Comparison of ENCODE assay signal across 16 cellular contexts in genomic region chr6:55299285-55299684, GRCh38. TPM values are rescaled to one million over a fixed set of nuclear protein-coding genes. Genes with fewer than 3 reads are reported as not detected.
DNase-seq lines count a peak whose midpoint lies in the region; ATAC-seq and TF ChIP-seq lines count a peak whose summit lies in the region.
"Had no signal": no experiment of that assay in that cellular context is flagged by ENCODE, and none has a peak within 500 bp of the region (broad histone marks: within the 10 kb centered on the region; RNA-seq: fewer than 3 reads in every experiment).

No MANE protein-coding gene starts in this region.

- POLR2A ChIA-PET in PC-3 (lab: Charles Lee; ENCODE audit: unreplicated experiment), result no interaction called here

- peak; percentile 57 for DNase-seq in DMS79 (lab: John Stamatoyannopoulos, UW)
- DNase-seq in NCI-H1092 (lab: John Stamatoyannopoulos, UW), result peak; percentile 35
- no peak for DNase-seq in PC-3
- peak; percentile 50 for DNase-seq in prostate gland (ENCODE audit: low spot score)
- no peak for DNase-seq in medulla oblongata (ENCODE audit: extremely low spot score)
- DNase-seq: 8988T; Calu3; CD8-positive, alpha-beta T cell; GM23248; HCEC 1CT had no signal

- no peaks in the 10 kb centered on the region for H3K9me3 ChIP-seq in PC-3 (ENCODE audit: low read length)
- no peaks in the 10 kb centered on the region for H3K9me3 ChIP-seq in prostate gland

- H2AFZ ChIP-seq in PC-3 (ENCODE audit: low read length), result no peak overlapping the region
- H2AFZ ChIP-seq: GM23248 had no signal

- H3F3A ChIP-seq in PC-3 (ENCODE audit: low read length, unreplicated experiment), result no peaks in the 10 kb centered on the region

- no peak for TF ChIP-seq CTCF in PC-3 (conservative IDR thresholded peaks at IDR 0.05; ENCODE audit: low read depth, low read length)
- TF ChIP-seq CTCF in prostate gland (IDR thresholded peaks at IDR 0.05), result no peak

- 24% methylated on average over 2 of the region's 2 CpGs for WGBS in prostate gland

- H3K4me2 ChIP-seq in PC-3 (ENCODE audit: low read length), result no peak overlapping the region
- H3K4me2 ChIP-seq: BLaER1 treated with 17β-estradiol and CSF1 and Interleukin-3, amounts not matched to agents 10 nM and 100 nM had no signal

- H3K9ac ChIP-seq in PC-3 (ENCODE audit: low read length), result no peak overlapping the region
- H3K9ac ChIP-seq: BLaER1 treated with 17β-estradiol and CSF1 and Interleukin-3, amounts not matched to agents 10 nM and 100 nM; GM23248 had no signal

- ATAC-seq in PC-3 (peak; percentile 45; the same call in 1 of the 2 replicates), HG02852 (IDR thresholded peaks at IDR 0.05; ENCODE audit: unreplicated experiment) (no peak), HG03442 (IDR thresholded peaks at IDR 0.05; ENCODE audit: unreplicated experiment) (no peak)
- ATAC-seq: CD8-positive, alpha-beta T cell had no signal

- H3K4me1 ChIP-seq in PC-3 (ENCODE audit: insufficient read depth, low read length) (no peaks in the 10 kb centered on the region), prostate gland (replicated peaks) (no peaks in the 10 kb centered on the region)
- H3K4me1 ChIP-seq: BLaER1 treated with 17β-estradiol and CSF1 and Interleukin-3, amounts not matched to agents 10 nM and 100 nM had no signal

- no TSS peak for BruUV-seq in PC-3 (replicated peaks; lab: Mats Ljungman, UMichigan)

- H3K79me2 ChIP-seq in PC-3 (ENCODE audit: low read length), result no peaks in the 10 kb centered on the region

- no peaks in the 10 kb centered on the region for H3K9me2 ChIP-seq in PC-3 (replicated peaks; ENCODE audit: low read length)

- TF ChIP-seq POLR2A in prostate gland (IDR thresholded peaks at IDR 0.05), result no peak

- intact Hi-C loops in PC-3 (cut with micrococcal nuclease), result no loop called here
- intact Hi-C loops in prostate gland (cut with DNase I), result no loop called here

- H3K27ac ChIP-seq in PC-3 (ENCODE audit: low read length) (no peak overlapping the region), prostate gland (no peak overlapping the region)
- H3K27ac ChIP-seq: BLaER1 treated with 17β-estradiol and CSF1 and Interleukin-3, amounts not matched to agents 10 nM and 100 nM; GM23248 had no signal

- CTCF ChIA-PET in PC-3 (lab: Charles Lee), result no interaction called here

- no peak overlapping the region for H3K4me3 ChIP-seq in PC-3 (ENCODE audit: low read length)
- H3K4me3 ChIP-seq in prostate gland, result no peak overlapping the region
- H3K4me3 ChIP-seq: BLaER1 treated with 17β-estradiol and CSF1 and Interleukin-3, amounts not matched to agents 10 nM and 100 nM; GM23248 had no signal

- H3K36me3 ChIP-seq in PC-3 (ENCODE audit: low read depth, low read length) (no peaks in the 10 kb centered on the region), prostate gland (no peaks in the 10 kb centered on the region)
- H3K36me3 ChIP-seq: BLaER1 treated with 17β-estradiol and CSF1 and Interleukin-3, amounts not matched to agents 10 nM and 100 nM had no signal

- peaks cover 8% of the 10 kb centered on the region; the same call in 1 of the 2 replicates for H3K27me3 ChIP-seq in PC-3 (ENCODE audit: low read length)
- H3K27me3 ChIP-seq in prostate gland (replicated peaks; ENCODE audit: insufficient read depth), result no peaks in the 10 kb centered on the region
- H3K27me3 ChIP-seq: BLaER1 treated with 17β-estradiol and CSF1 and Interleukin-3, amounts not matched to agents 10 nM and 100 nM had no signal

- H4K20me1 ChIP-seq in PC-3 (ENCODE audit: low read length), result no peaks in the 10 kb centered on the region
- H4K20me1 ChIP-seq: BLaER1 treated with 17β-estradiol and CSF1 and Interleukin-3, amounts not matched to agents 10 nM and 100 nM had no signal

RNA-seq across cellular contexts. Expression of gene GFRAL, which starts 28.0 kb away (rescaled TPM):
- not detected in 2 replicates for total RNA-seq in PC-3 (2014; rRNA removed)
- total RNA-seq in prostate gland, result not detected
- total RNA-seq: A673; B cell; Calu3; CD8-positive, alpha-beta T cell; GM23248; HT-29 had no signal

Comparison
In these comparisons a context has a peak if more than half of its experiments do, and no peak if none do; other contexts are left out.
1. DNase-seq: peak in DMS79 (single experiment), NCI-H1092 (single experiment) and prostate gland (single experiment); none in PC-3 (single experiment) and medulla oblongata (single experiment).